ENCODE assay signal across 27 cellular contexts in the genomic region with DNA sequence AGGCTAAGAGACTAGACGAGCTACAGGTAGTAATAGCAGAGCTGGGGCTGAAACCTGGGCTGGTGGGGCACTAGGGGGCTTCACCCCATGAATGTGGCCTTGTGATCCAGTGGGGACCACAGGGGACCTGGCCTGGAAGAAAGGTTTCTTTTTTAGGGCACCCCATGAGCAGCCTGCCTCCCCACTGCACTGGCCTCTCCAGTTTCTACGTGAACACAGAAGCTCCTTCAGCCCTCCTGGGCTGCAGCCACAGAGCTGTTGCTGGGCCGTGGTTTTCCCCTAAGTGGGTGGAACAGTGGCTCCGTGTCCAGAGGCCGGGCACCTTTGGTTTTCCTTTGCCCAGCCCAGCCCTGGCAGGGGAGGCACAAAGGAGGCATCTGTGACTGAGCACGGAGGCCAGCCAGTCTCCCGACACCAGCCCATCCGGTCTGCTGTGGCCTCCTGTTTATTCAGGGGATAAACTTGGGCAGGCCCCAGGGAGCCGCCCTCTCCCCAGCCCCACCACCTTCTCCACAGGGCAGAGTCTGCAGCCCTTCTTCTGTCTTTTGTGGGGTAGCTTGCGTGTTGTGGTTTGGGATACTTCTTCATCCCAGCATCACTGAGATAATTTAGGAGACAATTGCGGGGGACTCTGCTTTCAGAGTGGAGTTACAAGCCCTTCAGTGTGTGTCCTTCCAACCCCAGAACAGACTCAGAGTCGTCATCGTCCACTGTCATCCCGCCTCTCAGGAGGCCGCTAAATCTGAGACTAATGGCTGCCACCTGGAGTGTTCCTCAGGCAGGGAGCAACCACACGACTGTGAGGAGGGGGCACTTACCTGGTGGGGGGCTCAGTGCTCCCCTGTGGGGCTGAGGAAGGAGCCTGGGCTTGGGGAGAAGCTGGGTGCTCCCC.
"Had no signal": no experiment of that assay in that cellular context is flagged by ENCODE, and none has a peak within 500 bp of the region (broad histone marks: within the 10 kb centered on the region; RNA-seq: fewer than 3 reads in every experiment).

No MANE protein-coding gene starts in this region.

- H3K27ac Mint-ChIP-seq: activated B cell treated with CpG ODN at 0.5 μM for 24 hours; activated CD4-positive, alpha-beta T cell treated with anti-CD3 and anti-CD28 coated beads for 36 hours; activated naive CD8-positive, alpha-beta T cell treated with anti-CD3 and anti-CD28 coated beads for 36 hours; activated T-cell treated with anti-CD3 and anti-CD28 coated beads, Interleukin-2, amount 50 U/mL, for 24 hours; activated T-helper 17 cell treated with anti-CD3 and anti-CD28 coated beads, Interleukin-2, amount 50 U/mL, for 72 hours; dendritic cell treated with granulocyte-macrophage colony-stimulating factor and Interleukin-4, amounts not matched to agents 40 ng/mL and 50 ng/mL, for 4 days; stimulated activated naive B cell treated with anti-CD40 and anti-IgM and Interleukin-4, amounts not matched to agents 10 μg/mL and 1 μg/mL and 100 μg/mL, for 72 hours had no signal

- ATAC-seq: activated CD4-positive, alpha-beta T cell treated with anti-CD3 and anti-CD28 coated beads for 36 hours; activated T-helper 17 cell treated with anti-CD3 and anti-CD28 coated beads, Interleukin-2, amount 50 U/mL, for 72 hours; heart right ventricle; left cardiac atrium; mucosa of descending colon; stimulated activated naive B cell treated with anti-CD40 and anti-IgM and Interleukin-4, amounts not matched to agents 10 μg/mL and 1 μg/mL and 100 μg/mL, for 72 hours had no signal

- H3K27ac ChIP-seq: cardiac muscle cell, heart right ventricle, thyroid gland had no signal

- H3K27me3 ChIP-seq: cardiac muscle cell, thyroid gland had no signal

- H3K36me3 ChIP-seq: cardiac muscle cell, heart right ventricle, thyroid gland had no signal

- H3K4me3 ChIP-seq: cardiac muscle cell, heart right ventricle, mucosa of descending colon, thyroid gland had no signal

- H3K4me3 Mint-ChIP-seq: activated B cell treated with CpG ODN at 0.5 μM for 24 hours; activated CD4-positive, alpha-beta T cell treated with anti-CD3 and anti-CD28 coated beads for 36 hours; activated naive CD8-positive, alpha-beta T cell treated with anti-CD3 and anti-CD28 coated beads for 36 hours; activated T-cell treated with anti-CD3 and anti-CD28 coated beads, Interleukin-2, amount 50 U/mL, for 24 hours; activated T-helper 17 cell treated with anti-CD3 and anti-CD28 coated beads, Interleukin-2, amount 50 U/mL, for 72 hours; dendritic cell treated with granulocyte-macrophage colony-stimulating factor and Interleukin-4, amounts not matched to agents 40 ng/mL and 50 ng/mL, for 4 days; nephron progenitor cell; stimulated activated naive B cell treated with anti-CD40 and anti-IgM and Interleukin-4, amounts not matched to agents 10 μg/mL and 1 μg/mL and 100 μg/mL, for 72 hours had no signal

- H3K9me3 ChIP-seq: heart right ventricle, mucosa of descending colon, thyroid gland had no signal

- H3K27me3 Mint-ChIP-seq: activated B cell treated with CpG ODN at 0.5 μM for 24 hours; activated naive CD8-positive, alpha-beta T cell treated with anti-CD3 and anti-CD28 coated beads for 36 hours; activated T-cell treated with anti-CD3 and anti-CD28 coated beads, Interleukin-2, amount 50 U/mL, for 24 hours had no signal

- H3K36me3 Mint-ChIP-seq: activated naive CD8-positive, alpha-beta T cell treated with anti-CD3 and anti-CD28 coated beads for 36 hours; stimulated activated naive B cell treated with anti-CD40 and anti-IgM and Interleukin-4, amounts not matched to agents 10 μg/mL and 1 μg/mL and 100 μg/mL, for 72 hours had no signal

- DNase-seq: activated B cell treated with CpG ODN at 0.5 μM for 24 hours; activated CD4-positive, alpha-beta T cell treated with anti-CD3 and anti-CD28 coated beads for 36 hours; activated CD4-positive, alpha-beta T cell treated with anti-CD3 and anti-CD28 coated beads, Interleukin-2, amount 50 U/mL, for 4 hours; activated CD8-positive, alpha-beta memory T cell treated with anti-CD3 and anti-CD28 coated beads for 24 hours; activated CD8-positive, alpha-beta memory T cell treated with anti-CD3 and anti-CD28 coated beads, Interleukin-2, amount 50 U/mL, for 4 hours; activated naive CD4-positive, alpha-beta T cell treated with Interleukin-2 at 50 U/mL for 16 hours; activated naive CD8-positive, alpha-beta T cell treated with anti-CD3 and anti-CD28 coated beads for 36 hours; activated T-cell treated with anti-CD3 and anti-CD28 coated beads, Interleukin-2, amount 50 U/mL, for 24 hours; amniotic stem cell; effector CD8-positive, alpha-beta T cell; erythroblast; foreskin fibroblast; heart right ventricle; islet precursor cell; left cardiac atrium; mesenchymal stem cell; mucosa of descending colon; nephron progenitor cell; retina; stimulated activated CD4-positive, alpha-beta T cell treated with anti-CD3 and anti-CD28 coated beads, Interleukin-2, amount 100 ng/mL, for 48 hours; stimulated activated CD8-positive, alpha-beta memory T cell treated with anti-CD3 and anti-CD28 coated beads, Interleukin-4, amount 100 ng/mL, for 48 hours; stimulated activated naive B cell treated with anti-CD40 and anti-IgM and Interleukin-4, amounts not matched to agents 10 μg/mL and 1 μg/mL and 100 μg/mL, for 72 hours; T1000; thyroid gland had no signal

- H3K4me1 Mint-ChIP-seq: activated B cell treated with CpG ODN at 0.5 μM for 24 hours; activated naive CD8-positive, alpha-beta T cell treated with anti-CD3 and anti-CD28 coated beads for 36 hours; activated T-helper 17 cell treated with anti-CD3 and anti-CD28 coated beads, Interleukin-2, amount 50 U/mL, for 72 hours had no signal

- H3K9me3 Mint-ChIP-seq: activated B cell treated with CpG ODN at 0.5 μM for 24 hours; activated naive CD8-positive, alpha-beta T cell treated with anti-CD3 and anti-CD28 coated beads for 36 hours; activated T-cell treated with anti-CD3 and anti-CD28 coated beads, Interleukin-2, amount 50 U/mL, for 24 hours; activated T-helper 17 cell treated with anti-CD3 and anti-CD28 coated beads, Interleukin-2, amount 50 U/mL, for 72 hours; dendritic cell treated with granulocyte-macrophage colony-stimulating factor and Interleukin-4, amounts not matched to agents 40 ng/mL and 50 ng/mL, for 4 days; nephron progenitor cell; stimulated activated naive B cell treated with anti-CD40 and anti-IgM and Interleukin-4, amounts not matched to agents 10 μg/mL and 1 μg/mL and 100 μg/mL, for 72 hours had no signal
